9 cellular contexts compared by ENCODE assay signal in the genomic region with DNA sequence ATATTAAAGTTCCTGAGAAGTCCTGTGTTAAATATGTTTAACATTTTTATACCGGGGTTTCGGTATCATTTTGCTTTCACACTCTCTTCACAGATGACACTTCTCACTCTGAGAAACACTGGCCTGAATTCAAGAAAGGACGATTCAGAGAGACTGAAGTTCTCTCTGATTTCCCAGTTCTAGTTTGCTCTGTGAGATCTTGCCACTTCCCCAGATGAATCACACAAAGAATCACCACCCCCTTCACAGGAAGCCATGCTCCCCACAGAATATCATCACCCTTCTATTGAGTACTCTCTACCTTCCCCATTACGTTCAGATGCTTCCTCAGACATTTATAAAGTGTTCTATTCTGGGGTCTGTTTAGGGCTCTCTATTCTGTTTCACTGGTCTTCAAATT. TPM values are rescaled to one million over a fixed set of nuclear protein-coding genes. Genes with fewer than 3 reads are reported as not detected.
A peak's percentile ranks its signal among the peaks of the same experiment; 100 is the strongest.
DNase-seq lines count a peak whose midpoint lies in the region; ATAC-seq and TF ChIP-seq lines count a peak whose summit lies in the region.
"Had no signal": no experiment of that assay in that cellular context is flagged by ENCODE, and none has a peak within 500 bp of the region (broad histone marks: within the 10 kb centered on the region; RNA-seq: fewer than 3 reads in every experiment).

No MANE protein-coding gene starts in this region.

- H3K27ac Mint-ChIP-seq in activated naive CD8-positive, alpha-beta T cell treated with anti-CD3 and anti-CD28 coated beads, Interleukin-2, amount 10 ng/mL, durations not matched to agents 7 days and 5 days, result peak overlapping the region; percentile 92
- no peak overlapping the region for H3K27ac Mint-ChIP-seq in osteocyte (ENCODE audit: unreplicated experiment)

- ATAC-seq in activated naive CD8-positive, alpha-beta T cell treated with anti-CD3 and anti-CD28 coated beads, Interleukin-2, amount 10 ng/mL, durations not matched to agents 7 days and 5 days (ENCODE audit: low read depth), result peak; percentile 99
- ATAC-seq: Panc1 had no signal

- DNase-seq in AG08395 (ENCODE audit: low spot score) (peak; percentile 36), GM19238 (ENCODE audit: insufficient read length, low spot score) (peak; percentile 19), LHCN-M2 (ENCODE audit: low read depth) (peak; percentile 3), osteocyte (ENCODE audit: extremely low spot score, unreplicated experiment) (no peak), DMS53 treated with DMSO at 0.1 percent for 48 hours (lab: John Stamatoyannopoulos, UW; ENCODE audit: unreplicated experiment) (no peak), NCI-H2227 (lab: John Stamatoyannopoulos, UW; ENCODE audit: unreplicated experiment) (no peak), UCSD-AML1 (lab: John Stamatoyannopoulos, UW; ENCODE audit: unreplicated experiment) (no peak)
- no peak for DNase-seq in activated naive CD8-positive, alpha-beta T cell treated with anti-CD3 and anti-CD28 coated beads, Interleukin-2, amount 10 ng/mL, durations not matched to agents 7 days and 5 days

- no peak for TF ChIP-seq CTCF in osteocyte (IDR thresholded peaks at IDR 0.05)

- H3K27me3 Mint-ChIP-seq in activated naive CD8-positive, alpha-beta T cell treated with anti-CD3 and anti-CD28 coated beads, Interleukin-2, amount 10 ng/mL, durations not matched to agents 7 days and 5 days, result peaks cover 3% of the 10 kb centered on the region
- peaks cover 40% of the 10 kb centered on the region for H3K27me3 Mint-ChIP-seq in osteocyte (ENCODE audit: unreplicated experiment)

- peak overlapping the region; percentile 66 for H3K4me3 Mint-ChIP-seq in activated naive CD8-positive, alpha-beta T cell treated with anti-CD3 and anti-CD28 coated beads, Interleukin-2, amount 10 ng/mL, durations not matched to agents 7 days and 5 days
- H3K4me3 Mint-ChIP-seq in osteocyte (ENCODE audit: unreplicated experiment), result no peak overlapping the region

- no peaks in the 10 kb centered on the region for H3K9me3 Mint-ChIP-seq in activated naive CD8-positive, alpha-beta T cell treated with anti-CD3 and anti-CD28 coated beads, Interleukin-2, amount 10 ng/mL, durations not matched to agents 7 days and 5 days
- H3K9me3 Mint-ChIP-seq in osteocyte (ENCODE audit: unreplicated experiment), result no peaks in the 10 kb centered on the region

- peaks cover 26% of the 10 kb centered on the region for H3K4me1 Mint-ChIP-seq in activated naive CD8-positive, alpha-beta T cell treated with anti-CD3 and anti-CD28 coated beads, Interleukin-2, amount 10 ng/mL, durations not matched to agents 7 days and 5 days
- H3K4me1 Mint-ChIP-seq in osteocyte (ENCODE audit: unreplicated experiment), result no peaks in the 10 kb centered on the region

- POLR2A ChIA-PET in activated naive CD8-positive, alpha-beta T cell treated with anti-CD3 and anti-CD28 coated beads, Interleukin-2, amount 10 ng/mL, durations not matched to agents 7 days and 5 days (lab: Charles Lee), result no interaction called here

- no peaks in the 10 kb centered on the region for H3K36me3 Mint-ChIP-seq in activated naive CD8-positive, alpha-beta T cell treated with anti-CD3 and anti-CD28 coated beads, Interleukin-2, amount 10 ng/mL, durations not matched to agents 7 days and 5 days
- no peaks in the 10 kb centered on the region for H3K36me3 Mint-ChIP-seq in osteocyte (ENCODE audit: unreplicated experiment)

RNA-seq across cellular contexts. Expression of a gene that starts 16.1 kb away (rescaled TPM):
- total RNA-seq in LHCN-M2 (2014; rRNA removed) (not detected in 2 replicates), osteocyte (not detected in 2 replicates)
- polyA plus RNA-seq in LHCN-M2 (2012), result not detected
- total RNA-seq in activated naive CD8-positive, alpha-beta T cell treated with anti-CD3 and anti-CD28 coated beads, Interleukin-2, amount 10 ng/mL, durations not matched to agents 7 days and 5 days, result not detected

RNA-seq across cellular contexts. Expression of a gene that starts 31.3 kb away (rescaled TPM):
- total RNA-seq in LHCN-M2 (2014; rRNA removed) (not detected in 2 replicates), osteocyte (not detected in 2 replicates)
- not detected for polyA plus RNA-seq in LHCN-M2 (2012)
- total RNA-seq in activated naive CD8-positive, alpha-beta T cell treated with anti-CD3 and anti-CD28 coated beads, Interleukin-2, amount 10 ng/mL, durations not matched to agents 7 days and 5 days, result not detected

RNA-seq across cellular contexts. Expression of a gene that starts 48.7 kb away (rescaled TPM):
- total RNA-seq in LHCN-M2 (2014; rRNA removed), result 5.4 and 9.8 TPM in 2 replicates
- polyA plus RNA-seq in LHCN-M2 (2012), result 4.7 TPM
- not detected for total RNA-seq in activated naive CD8-positive, alpha-beta T cell treated with anti-CD3 and anti-CD28 coated beads, Interleukin-2, amount 10 ng/mL, durations not matched to agents 7 days and 5 days
- 5.9 and 8.3 TPM in 2 replicates for total RNA-seq in osteocyte

Comparison
In these comparisons a context has a peak if more than half of its experiments do, and no peak if none do; other contexts are left out.
1. DNase-seq: peak in AG08395 (single experiment), GM19238 (single experiment) and LHCN-M2 (single experiment); none in activated naive CD8-positive, alpha-beta T cell treated with anti-CD3 and anti-CD28 coated beads, Interleukin-2, amount 10 ng/mL, durations not matched to agents 7 days and 5 days (single experiment), osteocyte (single experiment), DMS53 treated with DMSO at 0.1 percent for 48 hours (single experiment), NCI-H2227 (single experiment) and UCSD-AML1 (single experiment).